Comparison of ENCODE assay signal across 8 cellular contexts in the genomic region with DNA sequence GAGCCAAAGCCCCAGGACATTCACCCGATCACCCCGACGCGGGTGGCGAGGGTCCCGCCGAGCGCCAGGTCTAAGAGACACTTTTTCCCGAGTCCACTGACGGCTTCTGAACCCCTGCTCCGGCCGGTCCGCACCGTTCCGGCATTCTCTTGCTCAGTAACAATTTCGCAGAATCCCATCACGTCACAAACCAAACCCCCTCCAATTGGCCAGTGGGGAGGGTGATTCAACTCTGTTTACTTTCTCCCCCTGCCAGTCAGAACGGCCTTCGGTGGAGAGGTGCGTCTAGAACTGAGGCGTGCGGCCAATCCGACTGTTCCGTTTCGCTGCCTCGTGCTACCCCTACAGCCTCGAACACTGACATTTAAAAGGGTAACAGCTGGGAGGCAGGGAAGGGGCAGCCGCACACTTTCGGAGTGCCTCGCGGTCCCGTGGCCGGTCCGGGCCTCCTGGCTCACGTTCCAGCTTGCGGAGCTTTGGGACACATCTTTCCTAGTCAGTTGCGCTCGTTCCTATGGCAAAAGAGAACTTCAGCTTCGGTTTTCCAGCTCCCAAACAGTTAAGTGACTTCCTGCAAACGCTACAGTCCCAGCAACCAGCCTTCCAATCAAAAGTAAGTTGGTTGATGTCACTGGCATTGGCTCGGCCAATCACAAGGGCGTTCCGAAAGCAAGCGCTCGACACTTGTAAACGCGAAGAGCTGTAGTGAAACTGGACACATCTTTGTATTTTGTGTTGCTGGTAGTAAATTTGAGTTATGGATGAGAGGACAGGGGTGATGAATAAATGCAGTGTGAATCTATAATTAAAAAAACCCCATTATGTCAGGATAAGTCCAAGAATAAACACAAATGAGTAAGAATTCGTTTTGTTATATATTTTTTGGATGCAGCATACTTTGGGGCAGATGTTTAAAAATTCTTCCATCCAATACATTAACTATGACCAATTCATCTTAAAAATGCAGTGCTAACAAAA. TPM values are rescaled to one million over a fixed set of nuclear protein-coding genes. Genes with fewer than 3 reads are reported as not detected.
DNase-seq lines count a peak whose midpoint lies in the region; ATAC-seq, FAIRE-seq and TF ChIP-seq lines count a peak whose summit lies in the region.

Gene KLF9 (minus strand): TSS at position 860 of the 978 bp plus-strand sequence. CDS start 1,294 bp downstream, outside the sequence.

- no peaks in the 10 kb centered on the region for H3K36me3 ChIP-seq in keratinocyte (ENCODE audit: control insufficient read depth in 2 of 2, extremely low read depth in 1 of 2, insufficient read depth in 2 of 2, low read length in 2 of 2)

- peak within 1 kb of the TSS; percentile 94 for H2AFZ ChIP-seq in keratinocyte (ENCODE audit: control insufficient read depth, low read length)

- H3K79me2 ChIP-seq in keratinocyte (ENCODE audit: control insufficient read depth, insufficient read depth, low read length), result no peaks in the 10 kb centered on the region

- TF ChIP-seq CTCF in AG04450 (IDR thresholded peaks at IDR 0.05; ENCODE audit: low read depth, low read length) (no peak), keratinocyte (optimal IDR thresholded peaks at IDR 0.05 in 1 of 3, IDR thresholded peaks at IDR 0.05 in 1 of 3, conservative IDR thresholded peaks at IDR 0.05 in 1 of 3; ENCODE audit: extremely low read depth in 1 of 3, insufficient read depth in 2 of 3, low read length in 3 of 3) (no peak)

- no peaks in the 10 kb centered on the region for H4K20me1 ChIP-seq in keratinocyte (ENCODE audit: control insufficient read depth, extremely low read depth, insufficient read depth, low read length)

- H3K9me3 ChIP-seq in AG04450 (ENCODE audit: control insufficient read depth, insufficient read depth, low read length), result no peaks in the 10 kb centered on the region; the same call in 1 of the 2 replicates
- H3K9me3 ChIP-seq in keratinocyte (ENCODE audit: control insufficient read depth, low read depth, low read length), result no peaks in the 10 kb centered on the region

- POLR2A ChIA-PET in AG04450 (lab: Yijun Ruan, JAX), result interaction anchor here (0.8 to 1.2 kb wide), 2 partner anchors 12 to 65 kb away, joined by 3 to 9 read pairs; no protein-coding TSS in a partner anchor

- peak; percentile 73 for ATAC-seq in GM18909 (IDR thresholded peaks at IDR 0.05; ENCODE audit: poor library complexity, unreplicated experiment)
- ATAC-seq in HG03159 (IDR thresholded peaks at IDR 0.05; ENCODE audit: unreplicated experiment), result peak; percentile 72

- peak within 1 kb of the TSS; percentile 94 for H3K9ac ChIP-seq in keratinocyte (ENCODE audit: control insufficient read depth, extremely low read depth, insufficient read depth, low read length)

- H3K9me1 ChIP-seq in keratinocyte (ENCODE audit: control insufficient read depth, extremely low read depth, insufficient read depth, low read length), result no peaks in the 10 kb centered on the region

- peak; percentile 90 for FAIRE-seq in keratinocyte (lab: Jason Lieb, UNC)

- peak within 1 kb of the TSS; percentile 87 for H3K4me2 ChIP-seq in keratinocyte (ENCODE audit: control insufficient read depth, extremely low read depth, insufficient read depth, low read depth, low read length)

- dilution Hi-C loops in keratinocyte (cut with MboI; ENCODE audit: extremely low pct_ligation_motif_present, low sequenced_read_pairs), result no loop called here

- H3K27ac ChIP-seq in AG04450 (ENCODE audit: low read depth, low read length) (peak within 1 kb of the TSS; percentile 100), keratinocyte (ENCODE audit: control insufficient read depth, insufficient read depth, low read length) (peak within 1 kb of the TSS; percentile 93)

- DNase-seq in AG04450 (ENCODE audit: low read depth, low spot score) (peak; percentile 92), NCI-H446 treated with DMSO at 0.1 percent for 48 hours (lab: John Stamatoyannopoulos, UW) (peak; percentile 86), cerebellar nuclear complex (lab: John Stamatoyannopoulos, UW) (peak; percentile 85 to 86), keratinocyte (ENCODE audit: low read depth, low spot score) (no peak)
- peak; percentile 85 for DNase-seq in activated CD4-positive, alpha-beta T cell treated with anti-CD3 and anti-CD28 coated beads for 1 hour
- peak; percentile 79 to 92 (median 80) for DNase-seq in stimulated activated CD4-positive, alpha-beta T cell treated with anti-CD3 and anti-CD28 coated beads, Interleukin-12 subunit alpha, Interleukin-12 subunit beta, amount 100 ng/mL, for 48 hours (ENCODE audit: low read depth in 2 of 3, low spot score in 1 of 3)

- H3K27me3 ChIP-seq in AG04450 (ENCODE audit: control insufficient read depth, insufficient read depth, low read length), result no peaks in the 10 kb centered on the region
- H3K27me3 ChIP-seq in keratinocyte (ENCODE audit: control insufficient read depth, extremely low read depth, insufficient read depth, low read length), result no peaks in the 10 kb centered on the region

- H3K4me3 ChIP-seq in AG04450 (ENCODE audit: low read depth, low read length), result peak within 1 kb of the TSS; percentile 98
- peak within 1 kb of the TSS; percentile 68 to 89 (median 88) for H3K4me3 ChIP-seq in keratinocyte (ENCODE audit: control insufficient read depth in 2 of 3, extremely low read depth in 1 of 3, insufficient read depth in 2 of 3, low read depth in 1 of 3, low read length in 3 of 3)

- peaks cover 27% of the 10 kb centered on the region for H3K4me1 ChIP-seq in keratinocyte (ENCODE audit: control insufficient read depth, extremely low read depth, insufficient read depth, low read length)

- CTCF ChIA-PET in AG04450 (lab: Charles Lee), result interaction anchor here (0.6 to 2.2 kb wide), 5 partner anchors 13 to 188 kb away, joined by 3 to 18 read pairs (median 8); no protein-coding TSS in a partner anchor

RNA-seq across cellular contexts. Expression of gene KLF9, which starts in this region (rescaled TPM):
- polyA plus RNA-seq in AG04450 (2011; rRNA removed), result 13.2 and 14.9 TPM in 2 replicates
- 14.3 and 15.3 TPM in 2 replicates for polyA minus RNA-seq in AG04450 (2011; rRNA and poly(A)+ RNA removed)
- polyA plus RNA-seq in keratinocyte, result 2.4 to 4.5 TPM (median 3.0 TPM) in 3 replicates
- 2.4 TPM for polyA plus RNA-seq in keratinocyte (2011; ENCODE audit: low read depth)
- polyA plus RNA-seq in keratinocyte (2011; cell fraction: cytosol; rRNA removed), result 2.2 and 3.4 TPM in 2 replicates
- polyA plus RNA-seq in keratinocyte (2011; cell fraction: nucleus; rRNA removed), result 3.3 and 3.6 TPM in 2 replicates
- polyA plus RNA-seq in keratinocyte (2012; ENCODE audit: low replicate concordance), result 2.3 and 4.8 TPM in 2 replicates
- 1.4 to 2.3 TPM (median 2.2 TPM) in 3 replicates for polyA minus RNA-seq in keratinocyte
- polyA minus RNA-seq in keratinocyte (2011; cell fraction: cytosol; rRNA and poly(A)+ RNA removed), result 2.9 TPM
- 2.8 and 3.9 TPM in 2 replicates for polyA minus RNA-seq in keratinocyte (2011; cell fraction: nucleus; rRNA and poly(A)+ RNA removed)
